33 cellular contexts compared by ENCODE assay signal in genomic region chr17:29782917-29783316, GRCh38.
"Had no signal": no experiment of that assay in that cellular context is flagged by ENCODE, and none has a peak within 500 bp of the region (broad histone marks: within the 10 kb centered on the region; RNA-seq: fewer than 3 reads in every experiment).

No MANE protein-coding gene starts in this region.

- H3K36me3 Mint-ChIP-seq: activated naive CD4-positive, alpha-beta T cell treated with anti-CD3 and anti-CD28 coated beads, Interleukin-2, amount 50 U/mL, for 24 hours had no signal

- H3K9me3 ChIP-seq: gastrocnemius medialis, heart left ventricle had no signal

- H3K9me3 Mint-ChIP-seq: activated B cell treated with CpG ODN at 0.5 μM for 24 hours; activated naive CD4-positive, alpha-beta T cell treated with anti-CD3 and anti-CD28 coated beads for 36 hours; activated naive CD4-positive, alpha-beta T cell treated with anti-CD3 and anti-CD28 coated beads, Interleukin-2, amount 50 U/mL, for 24 hours; activated naive CD8-positive, alpha-beta T cell treated with anti-CD3 and anti-CD28 coated beads, Interleukin-2, amount 10 ng/mL, durations not matched to agents 7 days and 5 days; activated T-helper 1 cell treated with anti-CD3 and anti-CD28 coated beads, Interleukin-12 subunit alpha, Interleukin-12 subunit beta, Interleukin-2, Interleukin-4 antibody, amounts not matched to agents 30 ng/mL and 10 ng/mL and 1 ng/mL, durations not matched to agents 14 hours and 24 hours and 36 hours; activated T-helper 2 cell treated with anti-CD3 and anti-CD28 coated beads, Interferon-gamma antibody, Interleukin-2, Interleukin-4, amounts not matched to agents 10 μg/mL and 5 μg/mL and 100 μg/mL, durations not matched to agents 14 hours and 24 hours and 36 hours; central memory CD8-positive, alpha-beta T cell; dendritic cell treated with granulocyte-macrophage colony-stimulating factor and Interleukin-4, amounts not matched to agents 40 ng/mL and 50 ng/mL, for 4 days; T-helper 2 cell treated with Interferon-gamma antibody and Interleukin-4, amounts not matched to agents 5 μg/mL and 100 μg/mL, for 36 hours had no signal

- H3K27ac ChIP-seq: brain microvascular endothelial cell, coronary artery, foreskin keratinocyte, heart left ventricle, WERI-Rb-1 had no signal

- H3K27ac Mint-ChIP-seq: activated B cell treated with CpG ODN at 0.5 μM for 24 hours; activated naive CD4-positive, alpha-beta T cell treated with anti-CD3 and anti-CD28 coated beads for 36 hours; activated naive CD4-positive, alpha-beta T cell treated with anti-CD3 and anti-CD28 coated beads, Interleukin-2, amount 50 U/mL, for 24 hours; activated naive CD8-positive, alpha-beta T cell treated with anti-CD3 and anti-CD28 coated beads, Interleukin-2, amount 10 ng/mL, durations not matched to agents 7 days and 5 days; activated T-helper 1 cell treated with anti-CD3 and anti-CD28 coated beads, Interleukin-12 subunit alpha, Interleukin-12 subunit beta, Interleukin-2, Interleukin-4 antibody, amounts not matched to agents 30 ng/mL and 10 ng/mL and 1 ng/mL, durations not matched to agents 14 hours and 24 hours and 36 hours; activated T-helper 2 cell treated with anti-CD3 and anti-CD28 coated beads, Interferon-gamma antibody, Interleukin-2, Interleukin-4, amounts not matched to agents 10 μg/mL and 5 μg/mL and 100 μg/mL, durations not matched to agents 14 hours and 24 hours and 36 hours; dendritic cell treated with granulocyte-macrophage colony-stimulating factor and Interleukin-4, amounts not matched to agents 40 ng/mL and 50 ng/mL, for 4 days; endodermal cell; T-helper 2 cell treated with Interferon-gamma antibody and Interleukin-4, amounts not matched to agents 5 μg/mL and 100 μg/mL, for 36 hours had no signal

- H3K27me3 Mint-ChIP-seq: activated B cell treated with CpG ODN at 0.5 μM for 24 hours; activated naive CD4-positive, alpha-beta T cell treated with anti-CD3 and anti-CD28 coated beads, Interleukin-2, amount 50 U/mL, for 24 hours; activated naive CD8-positive, alpha-beta T cell treated with anti-CD3 and anti-CD28 coated beads, Interleukin-2, amount 10 ng/mL, durations not matched to agents 7 days and 5 days; central memory CD8-positive, alpha-beta T cell; dendritic cell treated with granulocyte-macrophage colony-stimulating factor and Interleukin-4, amounts not matched to agents 40 ng/mL and 50 ng/mL, for 4 days; T-helper 17 cell had no signal

- ATAC-seq: activated CD4-positive, CD25-positive, alpha-beta regulatory T cell treated with anti-CD3 and anti-CD28 coated beads, Interleukin-2, amount 50 U/mL, for 24 hours; esophagus mucosa; foreskin keratinocyte; gastrocnemius medialis; heart left ventricle; T-helper 17 cell had no signal

- H3K4me3 Mint-ChIP-seq: activated B cell treated with CpG ODN at 0.5 μM for 24 hours; activated naive CD4-positive, alpha-beta T cell treated with anti-CD3 and anti-CD28 coated beads for 36 hours; activated naive CD4-positive, alpha-beta T cell treated with anti-CD3 and anti-CD28 coated beads, Interleukin-2, amount 50 U/mL, for 24 hours; activated naive CD8-positive, alpha-beta T cell treated with anti-CD3 and anti-CD28 coated beads, Interleukin-2, amount 10 ng/mL, durations not matched to agents 7 days and 5 days; activated T-helper 1 cell treated with anti-CD3 and anti-CD28 coated beads, Interleukin-12 subunit alpha, Interleukin-12 subunit beta, Interleukin-2, Interleukin-4 antibody, amounts not matched to agents 30 ng/mL and 10 ng/mL and 1 ng/mL, durations not matched to agents 14 hours and 24 hours and 36 hours; central memory CD8-positive, alpha-beta T cell; dendritic cell treated with granulocyte-macrophage colony-stimulating factor and Interleukin-4, amounts not matched to agents 40 ng/mL and 50 ng/mL, for 4 days; endodermal cell; T-helper 17 cell; T-helper 2 cell treated with Interferon-gamma antibody and Interleukin-4, amounts not matched to agents 5 μg/mL and 100 μg/mL, for 36 hours had no signal

- H3K27me3 ChIP-seq: brain microvascular endothelial cell, dorsolateral prefrontal cortex, foreskin keratinocyte, gastrocnemius medialis, heart left ventricle had no signal

- DNase-seq: activated B cell treated with CpG ODN at 0.5 μM for 24 hours; activated CD4-positive, alpha-beta T cell treated with anti-CD3 and anti-CD28 coated beads for 48 hours; activated CD4-positive, alpha-beta T cell treated with anti-CD3 and anti-CD28 coated beads, Interleukin-2, amount 50 U/mL, for 1 hour; activated CD4-positive, alpha-beta T cell treated with anti-CD3 and anti-CD28 coated beads, Interleukin-2, amount 50 U/mL, for 48 hours; activated CD8-positive, alpha-beta memory T cell treated with anti-CD3 and anti-CD28 coated beads, Interleukin-2, amount 50 U/mL, for 48 hours; activated effector memory CD4-positive, alpha-beta T cell treated with anti-CD3 and anti-CD28 coated beads, Interleukin-2, amount 50 U/mL, for 16 hours; activated naive CD4-positive, alpha-beta T cell treated with anti-CD3 and anti-CD28 coated beads for 36 hours; activated naive CD8-positive, alpha-beta T cell treated with anti-CD3 and anti-CD28 coated beads, Interleukin-2, amount 10 ng/mL, durations not matched to agents 7 days and 5 days; activated T-cell treated with anti-CD3 and anti-CD28 coated beads for 4 hours; activated T-cell treated with anti-CD3 and anti-CD28 coated beads, Interleukin-2, amount 50 U/mL, for 48 hours; amniotic stem cell; anterior cingulate cortex; brain microvascular endothelial cell; dorsolateral prefrontal cortex; effector memory CD4-positive, alpha-beta T cell; endodermal cell; foreskin keratinocyte; gastrocnemius medialis; glutamatergic neuron; heart left ventricle; T-helper 1 cell; T-helper 17 cell; T1000; WERI-Rb-1 had no signal
